In the genomic region with DNA sequence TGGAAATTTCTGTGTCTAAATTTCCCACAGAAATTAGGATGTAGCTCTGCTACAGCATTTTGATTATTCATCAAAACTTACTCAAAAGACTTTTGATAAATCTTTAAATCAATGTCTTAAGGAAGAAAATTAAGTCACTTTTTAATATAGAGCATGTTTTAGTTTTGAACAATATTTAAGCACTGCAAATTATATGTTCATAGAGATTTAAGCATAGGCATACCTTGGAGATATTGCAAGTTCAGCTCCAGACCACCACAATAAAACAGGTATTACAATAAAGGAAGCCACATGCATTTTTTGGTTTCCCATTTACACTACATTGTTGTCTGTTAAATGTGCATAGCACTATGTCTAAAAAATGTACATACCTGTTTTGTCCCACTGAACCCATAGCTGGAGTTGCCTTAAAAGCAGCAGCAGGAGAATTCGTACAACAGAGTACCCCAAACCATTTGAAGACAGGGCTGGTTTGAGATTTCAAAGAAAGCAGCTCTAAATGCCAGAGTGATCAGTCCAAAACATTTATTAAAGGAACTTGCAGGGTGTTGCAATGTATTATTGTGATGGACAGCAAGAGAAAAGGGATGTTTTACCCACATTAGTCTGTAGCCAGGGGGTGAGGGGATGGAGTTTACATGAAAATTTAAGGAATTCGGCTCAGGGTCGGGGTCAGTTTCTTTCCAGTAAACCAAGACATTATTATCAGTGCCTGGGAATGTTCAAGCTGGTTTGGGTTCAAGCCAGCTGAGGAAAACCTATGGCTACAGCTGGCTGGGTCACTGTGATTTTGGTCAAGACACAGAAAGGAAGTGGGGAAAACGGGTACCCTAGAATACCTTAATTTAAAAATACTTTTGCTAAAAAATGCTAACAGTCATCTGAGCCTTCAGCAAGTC, we compare ENCODE assay signal across 1 cellular context.
A peak's percentile ranks its signal among the peaks of the same experiment; 100 is the strongest.
TF ChIP-seq lines count a peak whose summit lies in the region.

No MANE protein-coding gene starts in this region.

TF ChIP-seq in A549, 52 proteins besides CTCF, POLR2A, EP300 and RAD21 (continued from another document):
- TF ChIP-seq, protein P1, sequence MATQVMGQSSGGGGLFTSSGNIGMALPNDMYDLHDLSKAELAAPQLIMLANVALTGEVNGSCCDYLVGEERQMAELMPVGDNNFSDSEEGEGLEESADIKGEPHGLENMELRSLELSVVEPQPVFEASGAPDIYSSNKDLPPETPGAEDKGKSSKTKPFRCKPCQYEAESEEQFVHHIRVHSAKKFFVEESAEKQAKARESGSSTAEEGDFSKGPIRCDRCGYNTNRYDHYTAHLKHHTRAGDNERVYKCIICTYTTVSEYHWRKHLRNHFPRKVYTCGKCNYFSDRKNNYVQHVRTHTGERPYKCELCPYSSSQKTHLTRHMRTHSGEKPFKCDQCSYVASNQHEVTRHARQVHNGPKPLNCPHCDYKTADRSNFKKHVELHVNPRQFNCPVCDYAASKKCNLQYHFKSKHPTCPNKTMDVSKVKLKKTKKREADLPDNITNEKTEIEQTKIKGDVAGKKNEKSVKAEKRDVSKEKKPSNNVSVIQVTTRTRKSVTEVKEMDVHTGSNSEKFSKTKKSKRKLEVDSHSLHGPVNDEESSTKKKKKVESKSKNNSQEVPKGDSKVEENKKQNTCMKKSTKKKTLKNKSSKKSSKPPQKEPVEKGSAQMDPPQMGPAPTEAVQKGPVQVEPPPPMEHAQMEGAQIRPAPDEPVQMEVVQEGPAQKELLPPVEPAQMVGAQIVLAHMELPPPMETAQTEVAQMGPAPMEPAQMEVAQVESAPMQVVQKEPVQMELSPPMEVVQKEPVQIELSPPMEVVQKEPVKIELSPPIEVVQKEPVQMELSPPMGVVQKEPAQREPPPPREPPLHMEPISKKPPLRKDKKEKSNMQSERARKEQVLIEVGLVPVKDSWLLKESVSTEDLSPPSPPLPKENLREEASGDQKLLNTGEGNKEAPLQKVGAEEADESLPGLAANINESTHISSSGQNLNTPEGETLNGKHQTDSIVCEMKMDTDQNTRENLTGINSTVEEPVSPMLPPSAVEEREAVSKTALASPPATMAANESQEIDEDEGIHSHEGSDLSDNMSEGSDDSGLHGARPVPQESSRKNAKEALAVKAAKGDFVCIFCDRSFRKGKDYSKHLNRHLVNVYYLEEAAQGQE (IDR thresholded peaks at IDR 0.05): no peak
- TF ChIP-seq NFE2L2 (conservative IDR thresholded peaks at IDR 0.05; ENCODE audit: low read length) (no peak), ZSCAN20 (CRISPR knock-in tag; IDR thresholded peaks at IDR 0.05) (no peak), ZC3H11A (IDR thresholded peaks at IDR 0.05) (no peak), CEBPB (IDR thresholded peaks at IDR 0.05) (peak in 1 of 2 experiments; percentile 29; a peak in 1 of 4 replicates)
